ENCODE assay signal across 30 cellular contexts in genomic region chr19:6809262-6809661, GRCh38. TPM values are rescaled to one million over a fixed set of nuclear protein-coding genes. Genes with fewer than 3 reads are reported as not detected.
DNase-seq lines count a peak whose midpoint lies in the region; ATAC-seq and TF ChIP-seq lines count a peak whose summit lies in the region.
"Had no signal": no experiment of that assay in that cellular context is flagged by ENCODE, and none has a peak within 500 bp of the region (broad histone marks: within the 10 kb centered on the region; RNA-seq: fewer than 3 reads in every experiment).

No MANE protein-coding gene starts in this region.

- peak overlapping the region; percentile 16 for H3K27ac Mint-ChIP-seq in T-helper 1 cell treated with Interleukin-12 subunit alpha and Interleukin-12 subunit beta and Interleukin-4 antibody, amounts not matched to agents 30 μg/mL and 1 μg/mL, for 36 hours
- H3K27ac Mint-ChIP-seq in CD8-positive, alpha-beta T cell, result peak overlapping the region; percentile 71
- peak overlapping the region; percentile 55 for H3K27ac Mint-ChIP-seq in activated naive CD8-positive, alpha-beta T cell treated with anti-CD3 and anti-CD28 coated beads, Interleukin-2, amount 10 ng/mL, durations not matched to agents 7 days and 5 days
- H3K27ac Mint-ChIP-seq: nephron had no signal

- H3K27ac ChIP-seq in CD8-positive, alpha-beta T cell (ENCODE audit: low read depth, low read length), result no peak overlapping the region
- H3K27ac ChIP-seq in neutrophil, result peak overlapping the region; percentile 36
- H3K27ac ChIP-seq: 22Rv1, gastroesophageal sphincter, parathyroid adenoma, PC-9, spleen, VCaP had no signal

- H3K27me3 Mint-ChIP-seq in T-helper 1 cell treated with Interleukin-12 subunit alpha and Interleukin-12 subunit beta and Interleukin-4 antibody, amounts not matched to agents 30 μg/mL and 1 μg/mL, for 36 hours (ENCODE audit: low read depth), result no peaks in the 10 kb centered on the region
- H3K27me3 Mint-ChIP-seq in CD8-positive, alpha-beta T cell (ENCODE audit: low read depth), result no peaks in the 10 kb centered on the region
- H3K27me3 Mint-ChIP-seq in activated naive CD8-positive, alpha-beta T cell treated with anti-CD3 and anti-CD28 coated beads, Interleukin-2, amount 10 ng/mL, durations not matched to agents 7 days and 5 days, result no peaks in the 10 kb centered on the region

- CTCF ChIA-PET in CD8-positive, alpha-beta T cell (lab: Charles Lee), result interaction anchor here (0.8 to 1.7 kb wide), 3 partner anchors 10 to 54 kb away, joined by 3 to 7 read pairs (median 4); no protein-coding TSS in a partner anchor

- ATAC-seq in CD8-positive, alpha-beta T cell, result no peak
- ATAC-seq in activated naive CD8-positive, alpha-beta T cell treated with anti-CD3 and anti-CD28 coated beads, Interleukin-2, amount 10 ng/mL, durations not matched to agents 7 days and 5 days (ENCODE audit: low read depth), result no peak
- ATAC-seq in HG02678 (IDR thresholded peaks at IDR 0.05; ENCODE audit: unreplicated experiment), result no peak
- ATAC-seq in GM21381 (IDR thresholded peaks at IDR 0.05; ENCODE audit: unreplicated experiment), result no peak
- ATAC-seq: gastroesophageal sphincter, K562, Right ventricle myocardium inferior, SK-N-SH treated with all-trans-retinoic acid at 6 μM for 48 hours had no signal

- intact Hi-C loops in CD8-positive, alpha-beta T cell (cut with DNase I, micrococcal nuclease), result no loop called here

- peaks cover 4% of the 10 kb centered on the region for H3K9me3 ChIP-seq in CD8-positive, alpha-beta T cell (ENCODE audit: low read length)
- H3K9me3 ChIP-seq in neutrophil, result no peaks in the 10 kb centered on the region
- H3K9me3 ChIP-seq: spleen had no signal

- H3K9me3 Mint-ChIP-seq in T-helper 1 cell treated with Interleukin-12 subunit alpha and Interleukin-12 subunit beta and Interleukin-4 antibody, amounts not matched to agents 30 μg/mL and 1 μg/mL, for 36 hours, result peaks cover 5% of the 10 kb centered on the region
- H3K9me3 Mint-ChIP-seq in CD8-positive, alpha-beta T cell, result no peaks in the 10 kb centered on the region
- peaks cover 7% of the 10 kb centered on the region for H3K9me3 Mint-ChIP-seq in activated naive CD8-positive, alpha-beta T cell treated with anti-CD3 and anti-CD28 coated beads, Interleukin-2, amount 10 ng/mL, durations not matched to agents 7 days and 5 days

- peaks cover 38% of the 10 kb centered on the region for H3K36me3 Mint-ChIP-seq in T-helper 1 cell treated with Interleukin-12 subunit alpha and Interleukin-12 subunit beta and Interleukin-4 antibody, amounts not matched to agents 30 μg/mL and 1 μg/mL, for 36 hours (ENCODE audit: low read depth)
- H3K36me3 Mint-ChIP-seq in CD8-positive, alpha-beta T cell, result peaks cover 37% of the 10 kb centered on the region
- peaks cover 48% of the 10 kb centered on the region for H3K36me3 Mint-ChIP-seq in activated naive CD8-positive, alpha-beta T cell treated with anti-CD3 and anti-CD28 coated beads, Interleukin-2, amount 10 ng/mL, durations not matched to agents 7 days and 5 days

- DNase-seq in T-helper 1 cell (no peak), iPS-NIHi7 (ENCODE audit: extremely low spot score) (no peak)
- DNase-seq in CD8-positive, alpha-beta T cell, result no peak
- DNase-seq in activated naive CD8-positive, alpha-beta T cell treated with anti-CD3 and anti-CD28 coated beads, Interleukin-2, amount 10 ng/mL, durations not matched to agents 7 days and 5 days, result no peak
- DNase-seq: activated T-cell treated with anti-CD3 and anti-CD28 coated beads for 4 hours; dermis blood vessel endothelial cell; hippocampal formation; NCI-H1105; NCI-H1930; NCI-H524; NK-92 treated with Interleukin-12 subunit alpha and Interleukin-12 subunit beta, amount 100 ng/mL, for 24 hours; PC-9; spleen; stimulated activated CD4-positive, alpha-beta T cell treated with anti-CD3 and anti-CD28 coated beads, Interleukin-2, amount 100 ng/mL, for 48 hours had no signal

- peaks cover 42% of the 10 kb centered on the region for H3K4me1 Mint-ChIP-seq in T-helper 1 cell treated with Interleukin-12 subunit alpha and Interleukin-12 subunit beta and Interleukin-4 antibody, amounts not matched to agents 30 μg/mL and 1 μg/mL, for 36 hours (ENCODE audit: low read depth)
- peaks cover 67% of the 10 kb centered on the region for H3K4me1 Mint-ChIP-seq in CD8-positive, alpha-beta T cell (ENCODE audit: low read depth)
- peaks cover 47% of the 10 kb centered on the region for H3K4me1 Mint-ChIP-seq in activated naive CD8-positive, alpha-beta T cell treated with anti-CD3 and anti-CD28 coated beads, Interleukin-2, amount 10 ng/mL, durations not matched to agents 7 days and 5 days
- H3K4me1 Mint-ChIP-seq: nephron had no signal

- no peak overlapping the region for H3K4me3 ChIP-seq in CD8-positive, alpha-beta T cell (ENCODE audit: low read depth, low read length)
- H3K4me3 ChIP-seq in neutrophil (ENCODE audit: low read depth in 1 of 2, low read length in 1 of 2), result no peak overlapping the region
- H3K4me3 ChIP-seq: gastroesophageal sphincter, HAP-1, K562, PC-9, spleen had no signal

- TF ChIP-seq CTCF in CD8-positive, alpha-beta T cell (IDR thresholded peaks at IDR 0.05), result no peak
- TF ChIP-seq CTCF in neutrophil (IDR thresholded peaks at IDR 0.05), result no peak

- H3K36me3 ChIP-seq in CD8-positive, alpha-beta T cell (ENCODE audit: insufficient read depth, low read length), result peaks cover 4% of the 10 kb centered on the region
- H3K36me3 ChIP-seq in neutrophil, result peaks cover 13% of the 10 kb centered on the region
- H3K36me3 ChIP-seq: gastroesophageal sphincter, HAP-1 had no signal

- no peak overlapping the region for H3K4me3 Mint-ChIP-seq in T-helper 1 cell treated with Interleukin-12 subunit alpha and Interleukin-12 subunit beta and Interleukin-4 antibody, amounts not matched to agents 30 μg/mL and 1 μg/mL, for 36 hours
- H3K4me3 Mint-ChIP-seq in CD8-positive, alpha-beta T cell, result peak overlapping the region; percentile 1
- no peak overlapping the region for H3K4me3 Mint-ChIP-seq in activated naive CD8-positive, alpha-beta T cell treated with anti-CD3 and anti-CD28 coated beads, Interleukin-2, amount 10 ng/mL, durations not matched to agents 7 days and 5 days
- H3K4me3 Mint-ChIP-seq: CD14-positive monocyte, nephron had no signal

- peaks cover 38% of the 10 kb centered on the region for H3K4me1 ChIP-seq in CD8-positive, alpha-beta T cell (ENCODE audit: insufficient read depth, low read length)
- peaks cover 8 to 39% of the 10 kb centered on the region in 2 experiments for H3K4me1 ChIP-seq in neutrophil (ENCODE audit: control insufficient read depth in 1 of 2, insufficient read depth in 1 of 2, low read depth in 1 of 2, low read length in 1 of 2)
- H3K4me1 ChIP-seq: gastroesophageal sphincter, HAP-1 had no signal

- H3K27me3 ChIP-seq in CD8-positive, alpha-beta T cell (ENCODE audit: insufficient read depth, low read length), result no peaks in the 10 kb centered on the region
- no peaks in the 10 kb centered on the region for H3K27me3 ChIP-seq in neutrophil
- H3K27me3 ChIP-seq: spleen had no signal

- POLR2A ChIA-PET in CD8-positive, alpha-beta T cell (lab: Charles Lee), result interaction anchor here (1.3 to 1.7 kb wide), 3 partner anchors 36 to 71 kb away, joined by 4 to 11 read pairs (median 5); partner anchors contain the start of gene VAV1
- POLR2A ChIA-PET in activated naive CD8-positive, alpha-beta T cell treated with anti-CD3 and anti-CD28 coated beads, Interleukin-2, amount 10 ng/mL, durations not matched to agents 7 days and 5 days (lab: Charles Lee), result interaction anchor here (1.0 kb wide), 1 partner anchor 9 kb away, joined by 3 read pairs; no protein-coding TSS in a partner anchor

RNA-seq across cellular contexts. Expression of gene VAV1, which starts 36.8 kb away (rescaled TPM):
- total RNA-seq in CD8-positive, alpha-beta T cell, result 10 to 100 TPM; 68.3 to 75.5 TPM
- total RNA-seq in activated naive CD8-positive, alpha-beta T cell treated with anti-CD3 and anti-CD28 coated beads, Interleukin-2, amount 10 ng/mL, durations not matched to agents 7 days and 5 days, result 100 to 1,000 TPM; 108 to 113 TPM
- total RNA-seq: dermis blood vessel endothelial cell, fibroblast of lung, M059J had no signal

RNA-seq across cellular contexts. Expression of gene SH2D3A, which starts 42.0 kb away (rescaled TPM):
- total RNA-seq in CD8-positive, alpha-beta T cell, result 10 to 100 TPM; 33.5 to 38.8 TPM
- total RNA-seq in activated naive CD8-positive, alpha-beta T cell treated with anti-CD3 and anti-CD28 coated beads, Interleukin-2, amount 10 ng/mL, durations not matched to agents 7 days and 5 days, result 10 to 100 TPM; 35.5 to 35.7 TPM
- total RNA-seq: fibroblast of lung, M059J, Right ventricle myocardium inferior had no signal

Comparison
In these comparisons a context has a peak if more than half of its experiments do, and no peak if none do; other contexts are left out.
1. H3K27ac Mint-ChIP-seq: peak in every context shown above with its lines; median percentile 71 in CD8-positive, alpha-beta T cell; 55 in activated naive CD8-positive, alpha-beta T cell treated with anti-CD3 and anti-CD28 coated beads, Interleukin-2, amount 10 ng/mL, durations not matched to agents 7 days and 5 days; 16 in T-helper 1 cell treated with Interleukin-12 subunit alpha and Interleukin-12 subunit beta and Interleukin-4 antibody, amounts not matched to agents 30 μg/mL and 1 μg/mL, for 36 hours.